ENCODE assay signal across 26 cellular contexts in genomic region chr2:84126084-84126483, GRCh38.
"Had no signal": no experiment of that assay in that cellular context is flagged by ENCODE, and none has a peak within 500 bp of the region (broad histone marks: within the 10 kb centered on the region; RNA-seq: fewer than 3 reads in every experiment).

No MANE protein-coding gene starts in this region.

- H3K27ac ChIP-seq: neural progenitor cell, pancreas, prostate gland, right atrium auricular region, skin epidermis, stomach, thoracic aorta, thyroid gland, tibial nerve, upper lobe of left lung, vagina had no signal

- H3K4me3 Mint-ChIP-seq: naive thymus-derived CD4-positive, alpha-beta T cell; natural killer cell; nephron; neural progenitor cell; stimulated activated naive B cell treated with anti-CD40 and anti-IgM and Interleukin-4, amounts not matched to agents 10 μg/mL and 1 μg/mL and 100 μg/mL, for 72 hours; stimulated activated naive CD8-positive, alpha-beta T cell treated with anti-CD3 and anti-CD28 coated beads, Interleukin-15, Interleukin-2, amounts not matched to agents 100 ng/mL and 50 ng/mL, for 24 hours had no signal

- H3K36me3 ChIP-seq: neural progenitor cell, pancreas, prostate gland, right atrium auricular region, stomach, thoracic aorta, thyroid gland, tibial nerve, upper lobe of left lung, vagina had no signal

- H3K9ac ChIP-seq: neural progenitor cell had no signal

- H2AFZ ChIP-seq: neural progenitor cell had no signal

- H3K9me3 Mint-ChIP-seq: natural killer cell, nephron, neural progenitor cell had no signal

- ATAC-seq: naive thymus-derived CD4-positive, alpha-beta T cell; pancreas; sciatic nerve; stimulated activated naive B cell treated with anti-CD40 and anti-IgM and Interleukin-4, amounts not matched to agents 10 μg/mL and 1 μg/mL and 100 μg/mL, for 72 hours had no signal

- H3K27ac Mint-ChIP-seq: naive thymus-derived CD4-positive, alpha-beta T cell; natural killer cell; neural progenitor cell; stimulated activated naive B cell treated with anti-CD40 and anti-IgM and Interleukin-4, amounts not matched to agents 10 μg/mL and 1 μg/mL and 100 μg/mL, for 72 hours; stimulated activated naive CD8-positive, alpha-beta T cell treated with anti-CD3 and anti-CD28 coated beads, Interleukin-15, Interleukin-2, amounts not matched to agents 100 ng/mL and 50 ng/mL, for 24 hours had no signal

- H3K4me1 Mint-ChIP-seq: naive thymus-derived CD4-positive, alpha-beta T cell; natural killer cell; neural progenitor cell; stimulated activated naive B cell treated with anti-CD40 and anti-IgM and Interleukin-4, amounts not matched to agents 10 μg/mL and 1 μg/mL and 100 μg/mL, for 72 hours had no signal

- H3K4me3 ChIP-seq: neural progenitor cell, pancreas, prostate gland, right atrium auricular region, skin epidermis, stomach, thoracic aorta, thyroid gland, tibial nerve, upper lobe of left lung, vagina had no signal

- H3K4me1 ChIP-seq: neural progenitor cell, pancreas, prostate gland, right atrium auricular region, stomach, thyroid gland, tibial nerve, upper lobe of left lung, vagina had no signal

- H3K4me2 ChIP-seq: neural progenitor cell had no signal

- H3K36me3 Mint-ChIP-seq: naive thymus-derived CD4-positive, alpha-beta T cell; natural killer cell; neural progenitor cell; stimulated activated naive B cell treated with anti-CD40 and anti-IgM and Interleukin-4, amounts not matched to agents 10 μg/mL and 1 μg/mL and 100 μg/mL, for 72 hours had no signal

- H3K27me3 ChIP-seq: neural progenitor cell, pancreas, right atrium auricular region, stomach, thyroid gland, tibial nerve, upper lobe of left lung, vagina had no signal

- DNase-seq: naive thymus-derived CD4-positive, alpha-beta T cell; natural killer cell; occipital lobe; pancreas; retina; stimulated activated CD4-positive, alpha-beta T cell treated with anti-CD3 and anti-CD28 coated beads, Interleukin-15, amount 100 ng/mL, for 24 hours; stimulated activated CD4-positive, alpha-beta T cell treated with anti-CD3 and anti-CD28 coated beads, Interleukin-2, amount 100 ng/mL, for 24 hours; stimulated activated CD4-positive, alpha-beta T cell treated with anti-CD3 and anti-CD28 coated beads, Interleukin-2, amount 100 ng/mL, for 48 hours; stimulated activated CD4-positive, alpha-beta T cell treated with anti-CD3 and anti-CD28 coated beads, Interleukin-4, amount 100 ng/mL, for 24 hours; stimulated activated naive B cell treated with anti-CD40 and anti-IgM and Interleukin-4, amounts not matched to agents 10 μg/mL and 1 μg/mL and 100 μg/mL, for 72 hours; stimulated activated naive CD4-positive, alpha-beta T cell treated with Interleukin-2 at 50 U/mL for 16 hours; stomach; thyroid gland; trophoblast cell; upper lobe of left lung had no signal

- FAIRE-seq: pancreas, urothelium cell line had no signal

- H3K9me3 ChIP-seq: pancreas, prostate gland, right atrium auricular region, thoracic aorta, thyroid gland, tibial nerve, upper lobe of left lung, vagina had no signal
